19 cellular contexts compared by ENCODE assay signal in genomic region chr5:107516452-107517184, GRCh38.
DNase-seq lines count a peak whose midpoint lies in the region; ATAC-seq and TF ChIP-seq lines count a peak whose summit lies in the region.
"Had no signal": no experiment of that assay in that cellular context is flagged by ENCODE, and none has a peak within 500 bp of the region (broad histone marks: within the 10 kb centered on the region; RNA-seq: fewer than 3 reads in every experiment).

No MANE protein-coding gene starts in this region.

- peaks cover 20% of the 10 kb centered on the region for H3K4me1 ChIP-seq in BLaER1
- H3K4me1 ChIP-seq in adipocyte (ENCODE audit: control insufficient read depth, insufficient read depth, low read length): peaks cover 5% of the 10 kb centered on the region
- H3K4me1 ChIP-seq: tibial artery had no signal

- DNase-seq in adipocyte (ENCODE audit: low read depth) (peak; percentile 77), left colon (no peak), mucosa of gallbladder (ENCODE audit: low spot score) (no peak), HEK293T (ENCODE audit: extremely low spot score) (no peak)
- no peak for DNase-seq in activated CD4-positive, alpha-beta T cell treated with anti-CD3 and anti-CD28 coated beads, Interleukin-2, amount 50 U/mL, for 1 hour
- DNase-seq: activated CD4-positive, alpha-beta T cell treated with anti-CD3 and anti-CD28 coated beads for 36 hours; activated T-cell treated with anti-CD3 and anti-CD28 coated beads for 4 hours; central memory CD4-positive, alpha-beta T cell; DMS153; immature natural killer cell; NCI-H1694 treated with DMSO at 0.1 percent for 48 hours; NCI-H524 treated with DMSO at 0.1 percent for 48 hours; sigmoid colon; stimulated activated CD4-positive, alpha-beta T cell treated with anti-CD3 and anti-CD28 coated beads, Interleukin-4, amount 100 ng/mL, for 24 hours; T-helper 2 cell; tibial artery had no signal

- POLR2A ChIA-PET in HEK293T (lab: Yijun Ruan, JAX): no interaction called here

- peak overlapping the region; percentile 13 for H3K4me2 ChIP-seq in BLaER1

- CTCF ChIA-PET in HEK293T (lab: Yijun Ruan, JAX): no interaction called here

- no peak overlapping the region for H3K27ac ChIP-seq in BLaER1
- H3K27ac ChIP-seq: sigmoid colon, tibial artery had no signal

- no peak overlapping the region for H3K4me3 ChIP-seq in BLaER1
- no peak overlapping the region for H3K4me3 ChIP-seq in adipocyte (ENCODE audit: low read length)
- H3K4me3 ChIP-seq: sigmoid colon, tibial artery had no signal

- intact Hi-C loops in left colon (cut with DNase I, micrococcal nuclease): no loop called here

- H3K9ac ChIP-seq in BLaER1: no peak overlapping the region
- no peak overlapping the region for H3K9ac ChIP-seq in adipocyte (ENCODE audit: low read length)

- H4K20me1 ChIP-seq in BLaER1: no peaks in the 10 kb centered on the region

- H3K9me3 ChIP-seq in BLaER1 (no peaks in the 10 kb centered on the region), adipocyte (ENCODE audit: control insufficient read depth, low read length) (no peaks in the 10 kb centered on the region)
- H3K9me3 ChIP-seq: sigmoid colon, tibial artery had no signal

- H3K27me3 ChIP-seq in BLaER1 (no peaks in the 10 kb centered on the region), adipocyte (replicated peaks; ENCODE audit: control insufficient read depth, insufficient read depth, low read length) (no peaks in the 10 kb centered on the region)
- H3K27me3 ChIP-seq: sigmoid colon, tibial artery had no signal

- ATAC-seq in HG02870 (IDR thresholded peaks at IDR 0.05; ENCODE audit: unreplicated experiment) (peak; percentile 23), left colon (peak; percentile 61), GM21390 (IDR thresholded peaks at IDR 0.05; ENCODE audit: unreplicated experiment) (no peak)
- ATAC-seq: activated CD4-positive, alpha-beta T cell treated with anti-CD3 and anti-CD28 coated beads for 36 hours had no signal

- H3K36me3 ChIP-seq in BLaER1: no peaks in the 10 kb centered on the region
- H3K36me3 ChIP-seq in adipocyte (ENCODE audit: control insufficient read depth, insufficient read depth, low read length, severe bottlenecking): no peaks in the 10 kb centered on the region
- H3K36me3 ChIP-seq: sigmoid colon, tibial artery had no signal

TF ChIP-seq in HEK293T, 16 proteins besides CTCF, POLR2A, EP300 and RAD21:
- TF ChIP-seq FOXK2 (IDR thresholded peaks at IDR 0.05): no peak
- no peak for TF ChIP-seq FOXA1 (IDR thresholded peaks at IDR 0.05)
- TF ChIP-seq PKNOX1 (IDR thresholded peaks at IDR 0.05): no peak
TF ChIP-seq in HEK293T: peak in this region for 0.
